8 cellular contexts compared by ENCODE assay signal in the genomic region with DNA sequence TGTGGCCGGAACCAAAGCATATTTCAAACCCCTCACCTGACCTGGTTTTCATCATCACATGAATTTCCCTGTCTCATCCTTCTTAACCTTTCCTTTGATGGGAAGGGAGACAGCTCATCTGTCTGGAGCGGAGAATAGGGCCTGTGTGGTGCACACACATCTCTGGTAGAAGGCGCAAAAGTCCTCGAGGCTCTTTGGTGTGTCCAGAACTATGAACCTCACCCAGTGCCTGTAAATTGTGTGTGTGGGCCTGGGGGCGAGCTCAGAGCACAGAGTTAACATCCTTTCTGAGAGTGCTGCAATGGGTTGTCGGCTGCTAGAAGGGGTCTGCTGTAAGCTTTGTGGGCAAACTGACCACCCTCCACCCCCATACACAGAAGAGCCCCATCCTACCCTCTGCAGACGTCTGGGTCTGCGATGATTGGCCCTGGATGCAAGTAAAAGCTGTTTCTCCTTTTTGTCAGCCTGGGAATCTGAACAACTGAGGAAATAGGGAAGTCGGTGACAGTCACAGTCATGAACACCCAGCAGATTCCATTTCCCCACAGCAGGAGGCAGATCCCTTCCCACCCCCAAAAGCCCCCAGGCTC. TPM values are rescaled to one million over a fixed set of nuclear protein-coding genes. Genes with fewer than 3 reads are reported as not detected.
DNase-seq lines count a peak whose midpoint lies in the region; ATAC-seq, FAIRE-seq and TF ChIP-seq lines count a peak whose summit lies in the region.

No MANE protein-coding gene starts in this region.

- H3K27ac ChIP-seq in endothelial cell of umbilical vein (ENCODE audit: insufficient read depth, low read depth, low read length) (no peak overlapping the region), neutrophil (peak overlapping the region; percentile 58), uterus (no peak overlapping the region)

- TF ChIP-seq CTCF in endothelial cell of umbilical vein (IDR thresholded peaks at IDR 0.05; ENCODE audit: extremely low read depth in 1 of 2, insufficient read depth in 1 of 2, low read depth in 1 of 2, low read length in 2 of 2) (no peak), neutrophil (IDR thresholded peaks at IDR 0.05) (no peak), uterus (IDR thresholded peaks at IDR 0.05) (no peak)

- peaks cover 8% of the 10 kb centered on the region for H3K79me2 ChIP-seq in endothelial cell of umbilical vein (ENCODE audit: control insufficient read depth, insufficient read depth, low read length)

- TF ChIP-seq POLR2A in endothelial cell of umbilical vein (IDR thresholded peaks at IDR 0.05; ENCODE audit: low read depth, low read length) (no peak), uterus (IDR thresholded peaks at IDR 0.05) (no peak)

- BruUV-seq in endothelial cell of umbilical vein (replicated peaks; lab: Mats Ljungman, UMichigan) = no TSS peak

- DNase-seq in ELF-1 (ENCODE audit: low read depth, low spot score) = peak; percentile 41
- DNase-seq in NT2/D1 (ENCODE audit: low read depth, low spot score) = no peak
- no peak for DNase-seq in endothelial cell of umbilical vein (ENCODE audit: low read depth, low spot score)
- DNase-seq in uterus = no peak
- no peak for DNase-seq in NK-92 treated with Interleukin-12 subunit alpha and Interleukin-12 subunit beta, amount 100 ng/mL, for 24 hours (lab: John Stamatoyannopoulos, UW)
- DNase-seq in NCI-H1930 (lab: John Stamatoyannopoulos, UW) = no peak

- intact Hi-C loops in endothelial cell of umbilical vein (cut with micrococcal nuclease) (loop anchor here (1.0 kb wide), 1 partner anchor 19 kb away; no protein-coding TSS in a partner anchor), uterus (cut with DNase I; ENCODE audit: low total_unique reads) (no loop called here)

- H3K9ac ChIP-seq in NT2/D1 (ENCODE audit: insufficient read length, low read depth) (peak overlapping the region; percentile 92), endothelial cell of umbilical vein (replicated peaks; ENCODE audit: extremely low read depth, insufficient read depth, low read length) (no peak overlapping the region)

- POLR2A ChIA-PET in endothelial cell of umbilical vein (lab: Charles Lee) = interaction anchor here (1.1 to 1.8 kb wide), 2 partner anchors 19 to 21 kb away, joined by 3 to 7 read pairs; no protein-coding TSS in a partner anchor

- peak overlapping the region; percentile 68 for H3K4me3 ChIP-seq in NT2/D1 (ENCODE audit: insufficient read length, low read depth)
- no peak overlapping the region for H3K4me3 ChIP-seq in endothelial cell of umbilical vein (replicated peaks in 1 of 3; ENCODE audit: insufficient read depth in 1 of 3, low read depth in 1 of 3, low read length in 3 of 3)
- H3K4me3 ChIP-seq in neutrophil (ENCODE audit: low read depth in 1 of 2, low read length in 1 of 2) = peak overlapping the region; percentile 56 to 76
- no peak overlapping the region for H3K4me3 ChIP-seq in uterus

- H2AFZ ChIP-seq in endothelial cell of umbilical vein (ENCODE audit: low read depth, low read length) = no peak overlapping the region

- dilution Hi-C loops in endothelial cell of umbilical vein (cut with MboI; ENCODE audit: extremely low pct_ligation_motif_present, low sequenced_read_pairs) = no loop called here

- no peaks in the 10 kb centered on the region for H3K27me3 ChIP-seq in NT2/D1 (ENCODE audit: insufficient read depth, insufficient read length)
- no peaks in the 10 kb centered on the region for H3K27me3 ChIP-seq in endothelial cell of umbilical vein (ENCODE audit: control insufficient read depth in 2 of 2, insufficient read depth in 2 of 2, low read length in 2 of 2)
- H3K27me3 ChIP-seq in neutrophil = peaks cover 54% of the 10 kb centered on the region
- peaks cover 9 to 10% of the 10 kb centered on the region in 2 donors for H3K27me3 ChIP-seq in uterus

- H3K9me3 ChIP-seq in NT2/D1 (ENCODE audit: insufficient read depth, low read length) (no peaks in the 10 kb centered on the region), endothelial cell of umbilical vein (replicated peaks; ENCODE audit: control insufficient read depth, insufficient read depth, low read length) (no peaks in the 10 kb centered on the region), neutrophil (no peaks in the 10 kb centered on the region), uterus (no peaks in the 10 kb centered on the region)

- H3K9me1 ChIP-seq in endothelial cell of umbilical vein (replicated peaks; ENCODE audit: control insufficient read depth, extremely low read depth, insufficient read depth, low read length) = no peaks in the 10 kb centered on the region

- peak overlapping the region; percentile 43 for H3K4me2 ChIP-seq in endothelial cell of umbilical vein (ENCODE audit: insufficient read depth, low read length)

- no peak for FAIRE-seq in endothelial cell of umbilical vein (lab: Jason Lieb, UNC)

- H3K4me1 ChIP-seq in NT2/D1 (ENCODE audit: insufficient read depth, insufficient read length) (peaks cover 26% of the 10 kb centered on the region), endothelial cell of umbilical vein (ENCODE audit: control insufficient read depth, extremely low read depth, insufficient read depth, low read length) (peaks cover 38% of the 10 kb centered on the region), neutrophil (ENCODE audit: control insufficient read depth in 1 of 2, insufficient read depth in 1 of 2, low read depth in 1 of 2, low read length in 1 of 2) (peaks cover 12 to 15% of the 10 kb centered on the region in 2 experiments), uterus (no peaks in the 10 kb centered on the region)

- H4K20me1 ChIP-seq in endothelial cell of umbilical vein (replicated peaks; ENCODE audit: control insufficient read depth, extremely low read depth, insufficient read depth, low read length) = no peaks in the 10 kb centered on the region

- H3K36me3 ChIP-seq in NT2/D1 (ENCODE audit: insufficient read depth, insufficient read length, low read length) (peaks cover 16% of the 10 kb centered on the region), endothelial cell of umbilical vein (ENCODE audit: control insufficient read depth in 2 of 2, extremely low read depth in 1 of 2, insufficient read depth in 2 of 2, low read length in 2 of 2) (no peaks in the 10 kb centered on the region), neutrophil (no peaks in the 10 kb centered on the region), uterus (no peaks in the 10 kb centered on the region)

- ATAC-seq in GM18519 (IDR thresholded peaks at IDR 0.05; ENCODE audit: low FRiP score, unreplicated experiment) = no peak

- CTCF ChIA-PET in endothelial cell of umbilical vein (lab: Charles Lee) = interaction anchor here (0.9 to 2.8 kb wide), 7 partner anchors 19 to 485 kb away, joined by 3 to 11 read pairs (median 6); no protein-coding TSS in a partner anchor

TF ChIP-seq in endothelial cell of umbilical vein, 7 proteins besides CTCF, POLR2A, EP300 and RAD21:
- TF ChIP-seq GATA2 (IDR thresholded peaks at IDR 0.05; ENCODE audit: insufficient read depth, insufficient read length, low read depth, low read length) (no peak), POLR2AphosphoS5 (IDR thresholded peaks at IDR 0.05; ENCODE audit: insufficient read depth, low read depth, low read length) (no peak), FOS (IDR thresholded peaks at IDR 0.05; ENCODE audit: borderline replicate concordance, insufficient read depth, low read length) (no peak), MYC (IDR thresholded peaks at IDR 0.05; ENCODE audit: low read depth, low read length) (no peak), JUN (IDR thresholded peaks at IDR 0.05; ENCODE audit: borderline replicate concordance, insufficient read depth, insufficient read length, low read depth) (no peak), EZH2 (IDR thresholded peaks at IDR 0.05; ENCODE audit: borderline replicate concordance, low read depth, low read length, severe bottlenecking) (no peak)
- TF ChIP-seq, protein P1, sequence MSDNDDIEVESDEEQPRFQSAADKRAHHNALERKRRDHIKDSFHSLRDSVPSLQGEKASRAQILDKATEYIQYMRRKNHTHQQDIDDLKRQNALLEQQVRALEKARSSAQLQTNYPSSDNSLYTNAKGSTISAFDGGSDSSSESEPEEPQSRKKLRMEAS (IDR thresholded peaks at IDR 0.05; ENCODE audit: insufficient read depth, insufficient read length) = no peak

RNA-seq across cellular contexts. Expression of a gene that starts 0.7 kb away (rescaled TPM):
- total RNA-seq in endothelial cell of umbilical vein (38.3 and 39.2 TPM in 2 replicates), uterus (1 to 10 TPM in 1 of 4 donors, under 1 TPM in 2, not detected in 1; under 0.01 to 1.3 (median 0.76) TPM)
- polyA plus RNA-seq in endothelial cell of umbilical vein = 13.8 and 18.7 TPM in 2 replicates
- 18.8 and 20.6 TPM in 2 replicates for polyA plus RNA-seq in endothelial cell of umbilical vein (2011; cell fraction: cytosol; rRNA removed)
- polyA plus RNA-seq in endothelial cell of umbilical vein (2011; cell fraction: nucleus; rRNA removed) = 14.1 and 16.7 TPM in 2 replicates
- 24.9 and 66.5 TPM in 2 replicates for polyA plus RNA-seq in endothelial cell of umbilical vein (2012)
- polyA minus RNA-seq in endothelial cell of umbilical vein = 22.0 and 25.6 TPM in 2 replicates
- polyA minus RNA-seq in endothelial cell of umbilical vein (2011; cell fraction: cytosol; rRNA and poly(A)+ RNA removed) = not detected
- 13.3 and 16.1 TPM in 2 replicates for polyA minus RNA-seq in endothelial cell of umbilical vein (2011; cell fraction: nucleus; rRNA and poly(A)+ RNA removed)

RNA-seq across cellular contexts. Expression of a gene that starts 34.1 kb away (rescaled TPM):
- total RNA-seq in endothelial cell of umbilical vein = 7.1 and 9.7 TPM in 2 replicates
- 3.0 and 4.7 TPM in 2 replicates for polyA plus RNA-seq in endothelial cell of umbilical vein
- 2.4 and 3.2 TPM in 2 replicates for polyA plus RNA-seq in endothelial cell of umbilical vein (2011; cell fraction: cytosol; rRNA removed)
- polyA plus RNA-seq in endothelial cell of umbilical vein (2011; cell fraction: nucleus; rRNA removed) = 6.9 and 7.4 TPM in 2 replicates
- 2.6 and 5.2 TPM in 2 replicates for polyA plus RNA-seq in endothelial cell of umbilical vein (2012)
- 8.2 and 13.0 TPM in 2 replicates for polyA minus RNA-seq in endothelial cell of umbilical vein
- not detected for polyA minus RNA-seq in endothelial cell of umbilical vein (2011; cell fraction: cytosol; rRNA and poly(A)+ RNA removed)
- polyA minus RNA-seq in endothelial cell of umbilical vein (2011; cell fraction: nucleus; rRNA and poly(A)+ RNA removed) = 9.4 and 11.9 TPM in 2 replicates
- total RNA-seq in uterus = 1 to 10 TPM in 2 of 4 donors, under 1 TPM in 1, not detected in 1; under 0.01 to 8.0 (median 1.3) TPM

RNA-seq across cellular contexts. Expression of a gene that starts 44.1 kb away (rescaled TPM):
- total RNA-seq in endothelial cell of umbilical vein (not detected in 2 replicates), uterus (not detected)
- polyA plus RNA-seq in endothelial cell of umbilical vein = not detected in 2 replicates
- not detected in 2 replicates for polyA plus RNA-seq in endothelial cell of umbilical vein (2011; cell fraction: cytosol; rRNA removed)
- polyA plus RNA-seq in endothelial cell of umbilical vein (2011; cell fraction: nucleus; rRNA removed) = not detected in 2 replicates
- polyA plus RNA-seq in endothelial cell of umbilical vein (2012) = not detected in 2 replicates
- not detected in 2 replicates for polyA minus RNA-seq in endothelial cell of umbilical vein
- not detected for polyA minus RNA-seq in endothelial cell of umbilical vein (2011; cell fraction: cytosol; rRNA and poly(A)+ RNA removed)
- not detected in 2 replicates for polyA minus RNA-seq in endothelial cell of umbilical vein (2011; cell fraction: nucleus; rRNA and poly(A)+ RNA removed)

Comparison
In these comparisons a context has a peak if more than half of its experiments do, and no peak if none do; other contexts are left out.
1. H3K4me3 ChIP-seq: peak in NT2/D1 (single experiment) and neutrophil (2 of 2); none in endothelial cell of umbilical vein (0 of 3) and uterus (0 of 2).
2. RNA of a gene that starts 0.7 kb away (total RNA-seq): 38.3 to 39.2 TPM in endothelial cell of umbilical vein; under 0.01 to 1.3 TPM in uterus; every median in the first group is over 10 times any median in the second.